In the genomic region with DNA sequence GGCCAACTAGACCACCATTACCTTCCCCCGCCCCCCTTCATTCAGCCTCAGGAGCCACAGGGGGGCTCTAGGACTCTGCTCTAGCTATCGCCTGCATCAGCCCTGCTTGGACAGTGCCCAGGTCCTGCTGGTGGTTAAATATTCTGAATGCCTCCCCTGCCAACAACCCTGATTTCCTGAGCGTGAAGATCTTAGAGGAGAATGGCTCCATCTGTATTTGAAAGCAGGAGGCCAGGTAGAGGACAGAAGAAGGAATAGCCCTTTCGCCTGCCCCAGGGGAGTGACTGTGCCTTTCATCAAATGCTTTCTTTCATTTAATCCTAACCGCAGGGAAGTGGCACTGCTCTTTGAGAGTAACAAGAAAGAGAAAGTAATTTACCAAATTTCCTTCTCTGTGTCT, we compare ENCODE assay signal across 26 cellular contexts.
DNase-seq lines count a peak whose midpoint lies in the region; ATAC-seq, FAIRE-seq and TF ChIP-seq lines count a peak whose summit lies in the region.
"Had no signal": no experiment of that assay in that cellular context is flagged by ENCODE, and none has a peak within 500 bp of the region (broad histone marks: within the 10 kb centered on the region; RNA-seq: fewer than 3 reads in every experiment).

No MANE protein-coding gene starts in this region.

- DNase-seq in GM12892 (ENCODE audit: insufficient read length) (no peak), astrocyte of the hippocampus (ENCODE audit: low read depth, low spot score) (peak; percentile 40), mucosa of descending colon (peak in 1 of 3 donors; percentile 53), HT-29 (ENCODE audit: low spot score) (no peak), MCF 10A (ENCODE audit: unreplicated experiment) (no peak), D341Med (ENCODE audit: low spot score) (no peak)
- DNase-seq: activated B cell treated with CpG ODN at 0.5 μM for 24 hours; activated naive CD4-positive, alpha-beta T cell treated with anti-CD3 and anti-CD28 coated beads for 36 hours; activated T-cell treated with anti-CD3 and anti-CD28 coated beads, Interleukin-2, amount 50 U/mL, for 4 hours; body of pancreas; CD4-positive, alpha-beta T cell; GM23248; head of caudate nucleus; immature natural killer cell; NCI-H2029 treated with DMSO at 0.1 percent for 48 hours; NCI-H446; NK-92 treated with Interleukin-12 subunit alpha and Interleukin-12 subunit beta, amount 100 ng/mL, for 24 hours; psoas muscle; SK-N-SH; stimulated activated naive CD4-positive, alpha-beta T cell treated with Interleukin-2 at 50 U/mL for 16 hours had no signal

- H3K27ac Mint-ChIP-seq in MCF 10A (ENCODE audit: low read depth, unreplicated experiment), result no peak overlapping the region
- H3K27ac Mint-ChIP-seq: activated B cell treated with CpG ODN at 0.5 μM for 24 hours; activated naive CD4-positive, alpha-beta T cell treated with anti-CD3 and anti-CD28 coated beads for 36 hours; CD4-positive, alpha-beta T cell; immature natural killer cell; T-helper 2 cell treated with Interferon-gamma antibody and Interleukin-4, amounts not matched to agents 5 μg/mL and 100 μg/mL, for 36 hours had no signal

- CTCF ChIA-PET in HEK293 (lab: Yijun Ruan, JAX) (interaction anchor here (1.4 kb wide), 1 partner anchor 15 kb away, joined by 8 read pairs; no protein-coding TSS in a partner anchor), MCF 10A (lab: Yijun Ruan, JAX) (interaction anchor here (0.9 kb wide), 1 partner anchor 671 kb away, joined by 3 read pairs; no protein-coding TSS in a partner anchor)

- no peak for TF ChIP-seq CTCF in HEK293 (tag by site-specific recombination; IDR thresholded peaks at IDR 0.05)
- no peak for TF ChIP-seq CTCF in mucosa of descending colon (IDR thresholded peaks at IDR 0.05)
- TF ChIP-seq CTCF in MCF 10A (IDR thresholded peaks at IDR 0.05; ENCODE audit: unreplicated experiment), result no peak

- POLR2A ChIA-PET in HEK293 (lab: Yijun Ruan, JAX) (no interaction called here), MCF 10A (lab: Yijun Ruan, JAX) (no interaction called here)

- no TSS peak for BruUV-seq in MCF 10A (replicated peaks; lab: Mats Ljungman, UMichigan)

- H3K4me3 ChIP-seq in HEK293 (ENCODE audit: low read depth, low read length) (no peak overlapping the region), mucosa of descending colon (no peak overlapping the region)
- H3K4me3 ChIP-seq: body of pancreas, GM23248, psoas muscle had no signal

- peaks cover 29% of the 10 kb centered on the region for H3K9me3 Mint-ChIP-seq in MCF 10A (ENCODE audit: unreplicated experiment)
- H3K9me3 Mint-ChIP-seq: activated B cell treated with CpG ODN at 0.5 μM for 24 hours; activated naive CD4-positive, alpha-beta T cell treated with anti-CD3 and anti-CD28 coated beads for 36 hours; activated T-cell treated with anti-CD3 and anti-CD28 coated beads, Interleukin-2, amount 50 U/mL, for 4 hours; CD4-positive, alpha-beta T cell; T-helper 2 cell treated with Interferon-gamma antibody and Interleukin-4, amounts not matched to agents 5 μg/mL and 100 μg/mL, for 36 hours had no signal

- no peak overlapping the region for H3K4me3 Mint-ChIP-seq in MCF 10A (ENCODE audit: unreplicated experiment)
- H3K4me3 Mint-ChIP-seq: activated B cell treated with CpG ODN at 0.5 μM for 24 hours; activated naive CD4-positive, alpha-beta T cell treated with anti-CD3 and anti-CD28 coated beads for 36 hours; activated T-cell treated with anti-CD3 and anti-CD28 coated beads, Interleukin-2, amount 50 U/mL, for 4 hours; CD4-positive, alpha-beta T cell; immature natural killer cell; T-helper 2 cell treated with Interferon-gamma antibody and Interleukin-4, amounts not matched to agents 5 μg/mL and 100 μg/mL, for 36 hours had no signal

- H3K4me1 Mint-ChIP-seq in MCF 10A (ENCODE audit: insufficient read depth, unreplicated experiment), result no peaks in the 10 kb centered on the region
- H3K4me1 Mint-ChIP-seq: activated B cell treated with CpG ODN at 0.5 μM for 24 hours, immature natural killer cell had no signal

- FAIRE-seq in GM12892 (lab: Jason Lieb, UNC), result peak; percentile 84
- FAIRE-seq: colon, RCC 7860 had no signal

- intact Hi-C loops in mucosa of descending colon (cut with DNase I, micrococcal nuclease) (loop anchor here in 1 of 2 donors (10.0 kb wide), 1 partner anchor 90 kb away; no protein-coding TSS in a partner anchor), MCF 10A (cut with micrococcal nuclease) (no loop called here)

- ATAC-seq in mucosa of descending colon (peak; percentile 16), GM19395 (IDR thresholded peaks at IDR 0.05; ENCODE audit: unreplicated experiment) (no peak)
- ATAC-seq: activated T-cell treated with anti-CD3 and anti-CD28 coated beads, Interleukin-2, amount 50 U/mL, for 4 hours; body of pancreas; psoas muscle had no signal

- H3K36me3 Mint-ChIP-seq in MCF 10A (ENCODE audit: insufficient read depth, unreplicated experiment), result no peaks in the 10 kb centered on the region
- H3K36me3 Mint-ChIP-seq: immature natural killer cell had no signal

- H3K36me3 ChIP-seq in HEK293 (ENCODE audit: control insufficient read depth in 2 of 2, insufficient read depth in 1 of 2, low read length in 2 of 2) (no peaks in the 10 kb centered on the region), mucosa of descending colon (ENCODE audit: low read depth) (no peaks in the 10 kb centered on the region)
- H3K36me3 ChIP-seq: neutrophil had no signal

- peaks cover 11% of the 10 kb centered on the region for H3K27me3 Mint-ChIP-seq in MCF 10A (ENCODE audit: insufficient read depth, unreplicated experiment)

- TF ChIP-seq POLR2A in GM12892 (IDR thresholded peaks at IDR 0.05; ENCODE audit: low read depth, low read length), result no peak

- H3K4me1 ChIP-seq in HEK293 (ENCODE audit: control insufficient read depth, insufficient read depth, low read length) (no peaks in the 10 kb centered on the region), mucosa of descending colon (ENCODE audit: low read depth) (peaks cover 31% of the 10 kb centered on the region)
- H3K4me1 ChIP-seq: body of pancreas, psoas muscle had no signal

- no peak overlapping the region for H3K27ac ChIP-seq in HEK293 (ENCODE audit: extremely low read depth, low read depth, low read length)
- H3K27ac ChIP-seq: body of pancreas, GM23248, neutrophil, psoas muscle had no signal

- H3K9me3 ChIP-seq in HEK293 (ENCODE audit: control insufficient read depth, insufficient read depth, low read depth, low read length) (no peaks in the 10 kb centered on the region), mucosa of descending colon (no peaks in the 10 kb centered on the region)
- H3K9me3 ChIP-seq: body of pancreas, neutrophil, psoas muscle, SK-N-SH had no signal

TF ChIP-seq in HEK293, 187 proteins besides CTCF, POLR2A, EP300 and RAD21:
- peak; percentile 25; the same call in 1 of the 2 replicates for TF ChIP-seq ZNF341 (tag by site-specific recombination; IDR thresholded peaks at IDR 0.05; ENCODE audit: low read depth)
- TF ChIP-seq ZNF518A (tag by site-specific recombination; conservative IDR thresholded peaks at IDR 0.05; ENCODE audit: low read depth), result no peak
- TF ChIP-seq MEIS1 (CRISPR knock-in tag; IDR thresholded peaks at IDR 0.05; ENCODE audit: borderline replicate concordance), result no peak
- no peak for TF ChIP-seq ZNF530 (tag by site-specific recombination; IDR thresholded peaks at IDR 0.05; ENCODE audit: low read depth)
- TF ChIP-seq ZBTB1 (tag by site-specific recombination; IDR thresholded peaks at IDR 0.05), result no peak
